In the genomic region with DNA sequence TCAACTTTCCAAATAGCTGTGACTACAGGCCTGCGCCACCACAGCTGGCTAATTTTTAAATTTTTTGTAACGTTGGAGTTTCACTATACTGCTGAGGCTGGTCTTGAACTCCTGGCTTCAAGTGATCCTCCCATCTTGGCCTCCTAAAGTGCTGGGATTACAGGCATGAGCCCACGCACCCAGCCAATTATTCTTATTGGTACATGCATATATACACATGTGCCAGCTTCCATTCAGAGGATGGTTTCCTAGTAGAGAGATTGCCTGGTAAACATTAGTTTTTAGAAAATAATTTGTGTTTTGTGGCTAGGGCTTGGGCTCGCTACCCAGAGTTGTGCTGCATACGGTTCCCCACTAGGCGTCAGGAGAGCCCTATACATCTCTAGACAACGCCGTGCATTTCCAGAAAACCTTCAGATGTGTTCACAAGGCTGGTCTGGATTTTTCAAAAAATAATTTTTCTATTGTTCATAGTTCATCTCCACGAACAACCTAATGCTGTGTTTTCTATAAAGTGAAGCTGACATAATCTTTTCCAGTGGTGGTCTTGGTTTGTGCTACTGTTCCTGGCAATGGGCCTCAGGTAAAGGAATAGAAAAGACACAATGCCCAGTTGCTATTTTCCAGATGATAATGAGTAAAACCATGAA, we compare ENCODE assay signal across 8 cellular contexts. TPM values are rescaled to one million over a fixed set of nuclear protein-coding genes. Genes with fewer than 3 reads are reported as not detected.
DNase-seq lines count a peak whose midpoint lies in the region; ATAC-seq, FAIRE-seq and TF ChIP-seq lines count a peak whose summit lies in the region.

No MANE protein-coding gene starts in this region.

- H3K27ac ChIP-seq in OCI-LY3 (ENCODE audit: low read length), result no peak overlapping the region

- H3K27me3 ChIP-seq in OCI-LY3 (ENCODE audit: low read depth, low read length), result no peaks in the 10 kb centered on the region

- peak; percentile 76 for DNase-seq in activated effector memory CD4-positive, alpha-beta T cell treated with anti-CD3 and anti-CD28 coated beads, Interleukin-2, amount 50 U/mL, for 16 hours
- DNase-seq in activated effector memory CD4-positive, alpha-beta T cell treated with Interleukin-2 at 50 U/mL for 16 hours, result no peak
- peak; percentile 26 for DNase-seq in activated gamma-delta T cell treated with anti-CD3 and anti-CD28 coated beads, Interleukin-2, amount 50 U/mL, for 16 hours (ENCODE audit: low read depth)
- DNase-seq in frontal cortex (ENCODE audit: low spot score in 2 of 2), result peak; percentile 65 to 68
- peak in 47 of 56 donors; percentile 3 to 80 (median 36) for DNase-seq in nucleus accumbens (lab: John Stamatoyannopoulos, UW)

- H3K4me1 ChIP-seq in OCI-LY3 (ENCODE audit: low read length), result peaks cover 4% of the 10 kb centered on the region; the same call in 1 of the 2 replicates

- no peak overlapping the region for H2AFZ ChIP-seq in OCI-LY3 (ENCODE audit: low read depth, low read length)

- no peak overlapping the region for H3K4me2 ChIP-seq in OCI-LY3 (ENCODE audit: low read length)

- no peaks in the 10 kb centered on the region for H3K9me3 ChIP-seq in OCI-LY3 (ENCODE audit: insufficient read depth, low read length)

- no peak for FAIRE-seq in frontal cortex (lab: Jason Lieb, UNC)

- H3K79me2 ChIP-seq in OCI-LY3 (ENCODE audit: low read length), result no peaks in the 10 kb centered on the region

- H3K36me3 ChIP-seq in OCI-LY3 (replicated peaks; ENCODE audit: low read depth, low read length), result no peaks in the 10 kb centered on the region

- no peaks in the 10 kb centered on the region for H4K20me1 ChIP-seq in OCI-LY3 (ENCODE audit: insufficient read depth, low read length)

- no peak overlapping the region for H3K4me3 ChIP-seq in OCI-LY3 (ENCODE audit: low read length)

- H3K9ac ChIP-seq in OCI-LY3 (ENCODE audit: low read length), result no peak overlapping the region

- TF ChIP-seq CTCF in OCI-LY3 (IDR thresholded peaks at IDR 0.05; ENCODE audit: low read depth, low read length), result peak; percentile 90

- ATAC-seq in HG03442 (IDR thresholded peaks at IDR 0.05; ENCODE audit: unreplicated experiment), result peak; percentile 59
- no peak for ATAC-seq in GM18520 (IDR thresholded peaks at IDR 0.05; ENCODE audit: unreplicated experiment)

RNA-seq across cellular contexts. Expression of a gene that starts 14.6 kb away (rescaled TPM):
- total RNA-seq in frontal cortex, result 33.8 TPM

RNA-seq across cellular contexts. Expression of a gene that starts 16.1 kb away (rescaled TPM):
- total RNA-seq in frontal cortex, result 3.3 TPM
